ENCODE assay signal across 18 cellular contexts in the genomic region with DNA sequence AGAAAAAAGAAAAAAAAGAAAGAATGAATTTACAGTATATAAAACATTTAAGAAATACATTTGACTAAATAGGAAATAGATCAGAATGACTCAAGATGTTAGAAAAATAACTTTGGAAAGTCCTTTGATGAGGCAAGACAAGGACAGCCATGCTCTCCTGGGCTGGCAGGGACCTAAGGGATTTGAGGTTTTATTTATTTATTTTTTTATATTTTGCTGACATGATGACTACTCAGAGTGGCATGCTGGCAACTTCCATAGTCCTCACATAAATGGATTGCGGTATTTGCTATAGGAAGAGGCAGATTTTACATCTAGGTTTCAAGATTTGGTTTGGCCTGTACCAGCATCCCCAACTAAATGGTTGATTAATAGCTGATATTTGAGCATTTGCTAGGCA. TPM values are rescaled to one million over a fixed set of nuclear protein-coding genes. Genes with fewer than 3 reads are reported as not detected.
DNase-seq lines count a peak whose midpoint lies in the region; ATAC-seq and TF ChIP-seq lines count a peak whose summit lies in the region.
"Had no signal": no experiment of that assay in that cellular context is flagged by ENCODE, and none has a peak within 500 bp of the region (broad histone marks: within the 10 kb centered on the region; RNA-seq: fewer than 3 reads in every experiment).

No MANE protein-coding gene starts in this region.

- no peak for TF ChIP-seq RAD21 in SK-N-SH (IDR thresholded peaks at IDR 0.05; ENCODE audit: low read length)

- no peaks in the 10 kb centered on the region for H3K79me2 ChIP-seq in SK-N-SH (ENCODE audit: insufficient read depth)

- H3K9me3 Mint-ChIP-seq in natural killer cell treated with Interleukin-12 subunit alpha and Interleukin-12 subunit beta and Interleukin-15 and Interleukin-18, amount 100 ng/mL, for 72 hours, result no peaks in the 10 kb centered on the region

- H3F3A ChIP-seq in SK-N-SH (replicated peaks; ENCODE audit: insufficient read depth), result no peaks in the 10 kb centered on the region

- WGBS in SK-N-SH (ENCODE audit: low lambda C conversion rate), result 76% methylated on average over 1 of the region's 1 CpG

- H3K27me3 ChIP-seq in SK-N-SH (ENCODE audit: insufficient read depth), result no peaks in the 10 kb centered on the region
- no peaks in the 10 kb centered on the region for H3K27me3 ChIP-seq in adipocyte (replicated peaks; ENCODE audit: control insufficient read depth, insufficient read depth, low read length)
- H3K27me3 ChIP-seq: colonic mucosa had no signal

- H3K27ac ChIP-seq in SK-N-SH (ENCODE audit: low read depth in 2 of 2, low read length in 1 of 2), result no peak overlapping the region; a peak in 1 of 4 replicates
- H3K27ac ChIP-seq: 22Rv1, colonic mucosa, psoas muscle had no signal

- H3K4me3 ChIP-seq in SK-N-SH (ENCODE audit: low read depth in 2 of 2, low read length in 1 of 2) (no peak overlapping the region), adipocyte (ENCODE audit: low read length) (no peak overlapping the region), fibroblast of pulmonary artery (replicated peaks; ENCODE audit: low read depth, low read length) (no peak overlapping the region)
- H3K4me3 ChIP-seq: colonic mucosa, psoas muscle had no signal

- ATAC-seq in SK-N-SH treated with all-trans-retinoic acid at 6 μM for 48 hours (0 out of 3 replicates have a peak, but pooled peaks have one; percentile 21), HG03039 (IDR thresholded peaks at IDR 0.05; ENCODE audit: unreplicated experiment) (no peak)
- ATAC-seq in natural killer cell treated with Interleukin-12 subunit alpha and Interleukin-12 subunit beta and Interleukin-15 and Interleukin-18, amount 100 ng/mL, for 72 hours, result no peak
- ATAC-seq: psoas muscle had no signal

- TF ChIP-seq CTCF in SK-N-SH (IDR thresholded peaks at IDR 0.05) (no peak), fibroblast of pulmonary artery (IDR thresholded peaks at IDR 0.05; ENCODE audit: low read length, missing control alignments) (no peak)

- H4K20me1 ChIP-seq in SK-N-SH (ENCODE audit: insufficient read depth), result no peaks in the 10 kb centered on the region

- H3K36me3 ChIP-seq in SK-N-SH (replicated peaks in 1 of 2; ENCODE audit: control insufficient read depth in 1 of 2, insufficient read depth in 2 of 2, low read length in 1 of 2) (no peaks in the 10 kb centered on the region), adipocyte (ENCODE audit: control insufficient read depth, insufficient read depth, low read length, severe bottlenecking) (no peaks in the 10 kb centered on the region)
- H3K36me3 ChIP-seq: colonic mucosa had no signal

- no peak for DNase-seq in SK-N-SH
- DNase-seq in adipocyte (ENCODE audit: low read depth), result peak; percentile 72
- DNase-seq in fibroblast of pulmonary artery (ENCODE audit: low read depth), result peak; percentile 63
- DNase-seq in natural killer cell treated with Interleukin-12 subunit alpha and Interleukin-12 subunit beta and Interleukin-15 and Interleukin-18, amount 100 ng/mL, for 72 hours (ENCODE audit: low spot score), result no peak
- no peak for DNase-seq in NCI-H748 treated with DMSO at 0.1 percent for 48 hours (lab: John Stamatoyannopoulos, UW)
- DNase-seq in activated CD4-positive, CD25-positive, alpha-beta regulatory T cell treated with anti-CD3 and anti-CD28 coated beads, Interleukin-2, amount 50 U/mL, for 72 hours, result no peak
- DNase-seq: activated CD4-positive, alpha-beta T cell treated with anti-CD3 and anti-CD28 coated beads, Interleukin-2, amount 10 ng/mL, durations not matched to agents 24 days and 14 days; activated naive CD8-positive, alpha-beta T cell treated with anti-CD3 and anti-CD28 coated beads for 36 hours; colonic mucosa; GDM1; naive B cell; NCI-H2081 treated with DMSO at 0.1 percent for 48 hours; NCI-H774; psoas muscle; T-helper 2 cell had no signal

- H3K27ac Mint-ChIP-seq in natural killer cell treated with Interleukin-12 subunit alpha and Interleukin-12 subunit beta and Interleukin-15 and Interleukin-18, amount 100 ng/mL, for 72 hours, result no peak overlapping the region
- H3K27ac Mint-ChIP-seq: activated CD4-positive, alpha-beta T cell treated with anti-CD3 and anti-CD28 coated beads, Interleukin-2, amount 10 ng/mL, durations not matched to agents 24 days and 14 days; activated naive CD8-positive, alpha-beta T cell treated with anti-CD3 and anti-CD28 coated beads for 36 hours; naive B cell had no signal

- no peak for TF ChIP-seq EP300 in SK-N-SH (IDR thresholded peaks at IDR 0.05; ENCODE audit: borderline replicate concordance in 1 of 2, low read depth in 1 of 2, low read length in 1 of 2)

- H3K4me1 ChIP-seq in SK-N-SH (ENCODE audit: control insufficient read depth in 1 of 2, insufficient read depth in 2 of 2, low read depth in 1 of 2, low read length in 1 of 2), result no peaks in the 10 kb centered on the region
- H3K4me1 ChIP-seq in adipocyte (ENCODE audit: control insufficient read depth, insufficient read depth, low read length), result peaks cover 13% of the 10 kb centered on the region
- H3K4me1 ChIP-seq: colonic mucosa, psoas muscle had no signal

- POLR2A ChIA-PET in SK-N-SH (lab: Yijun Ruan, JAX), result no interaction called here

- H3K36me3 Mint-ChIP-seq in natural killer cell treated with Interleukin-12 subunit alpha and Interleukin-12 subunit beta and Interleukin-15 and Interleukin-18, amount 100 ng/mL, for 72 hours, result peaks cover 2% of the 10 kb centered on the region
- H3K36me3 Mint-ChIP-seq: activated naive CD8-positive, alpha-beta T cell treated with anti-CD3 and anti-CD28 coated beads for 36 hours; naive B cell had no signal

- H3K27me3 Mint-ChIP-seq in natural killer cell treated with Interleukin-12 subunit alpha and Interleukin-12 subunit beta and Interleukin-15 and Interleukin-18, amount 100 ng/mL, for 72 hours, result no peaks in the 10 kb centered on the region
- H3K27me3 Mint-ChIP-seq: activated naive CD8-positive, alpha-beta T cell treated with anti-CD3 and anti-CD28 coated beads for 36 hours had no signal

- no peaks in the 10 kb centered on the region for H3K9me3 ChIP-seq in SK-N-SH
- H3K9me3 ChIP-seq in adipocyte (ENCODE audit: control insufficient read depth, low read length), result peaks cover under 1% of the 10 kb centered on the region
- H3K9me3 ChIP-seq: colonic mucosa, psoas muscle had no signal

- H3K4me3 Mint-ChIP-seq in natural killer cell treated with Interleukin-12 subunit alpha and Interleukin-12 subunit beta and Interleukin-15 and Interleukin-18, amount 100 ng/mL, for 72 hours, result no peak overlapping the region
- H3K4me3 Mint-ChIP-seq: activated CD4-positive, alpha-beta T cell treated with anti-CD3 and anti-CD28 coated beads, Interleukin-2, amount 10 ng/mL, durations not matched to agents 24 days and 14 days; activated naive CD8-positive, alpha-beta T cell treated with anti-CD3 and anti-CD28 coated beads for 36 hours; naive B cell had no signal

- H3K9ac ChIP-seq in SK-N-SH (no peak overlapping the region), adipocyte (ENCODE audit: low read length) (no peak overlapping the region)

- no peaks in the 10 kb centered on the region for H3K9me2 ChIP-seq in SK-N-SH

- peaks cover 0 to 6% of the 10 kb centered on the region in 2 donors for H3K4me1 Mint-ChIP-seq in natural killer cell treated with Interleukin-12 subunit alpha and Interleukin-12 subunit beta and Interleukin-15 and Interleukin-18, amount 100 ng/mL, for 72 hours (ENCODE audit: low read depth in 2 of 2)
- H3K4me1 Mint-ChIP-seq: activated naive CD8-positive, alpha-beta T cell treated with anti-CD3 and anti-CD28 coated beads for 36 hours had no signal

- H3K4me2 ChIP-seq in SK-N-SH, result no peak overlapping the region

- H2AFZ ChIP-seq in SK-N-SH (ENCODE audit: low read depth), result no peak overlapping the region

- CTCF ChIA-PET in SK-N-SH (lab: Yijun Ruan, JAX), result interaction anchor here (0.9 kb wide), 1 partner anchor 8 kb away, joined by 3 read pairs; no protein-coding TSS in a partner anchor

TF ChIP-seq in SK-N-SH treated with all-trans-retinoic acid at 6 μM for 48 hours, 23 proteins besides CTCF, POLR2A, EP300 and RAD21 (continues in another document):
- no peak for TF ChIP-seq GLIS3 (CRISPR knock-in tag; IDR thresholded peaks at IDR 0.05)
- no peak for TF ChIP-seq ZC3H10 (CRISPR knock-in tag; IDR thresholded peaks at IDR 0.05)
- TF ChIP-seq RARB (CRISPR knock-in tag; IDR thresholded peaks at IDR 0.05), result no peak
- no peak for TF ChIP-seq PPARA (CRISPR knock-in tag; IDR thresholded peaks at IDR 0.05; ENCODE audit: borderline replicate concordance)
- TF ChIP-seq TCF4 (CRISPR knock-in tag; IDR thresholded peaks at IDR 0.05; ENCODE audit: borderline replicate concordance), result no peak
- TF ChIP-seq TOX (CRISPR knock-in tag; IDR thresholded peaks at IDR 0.05; ENCODE audit: borderline replicate concordance), result no peak

TF ChIP-seq in SK-N-SH, 30 proteins besides CTCF, POLR2A, EP300 and RAD21 (continues in another document):
- TF ChIP-seq TEAD4 (IDR thresholded peaks at IDR 0.05; ENCODE audit: borderline replicate concordance, insufficient read depth) (no peak), TCF12 (IDR thresholded peaks at IDR 0.05) (no peak), EZH2phosphoT487 (IDR thresholded peaks at IDR 0.05; ENCODE audit: borderline replicate concordance, low read depth) (no peak), POLR2AphosphoS5 (IDR thresholded peaks at IDR 0.05; ENCODE audit: low read depth, low read length) (no peak), SMC3 (IDR thresholded peaks at IDR 0.05; ENCODE audit: low read depth, low read length) (no peak), GABPA (IDR thresholded peaks at IDR 0.05; ENCODE audit: low read depth) (no peak)
- TF ChIP-seq, protein P1, sequence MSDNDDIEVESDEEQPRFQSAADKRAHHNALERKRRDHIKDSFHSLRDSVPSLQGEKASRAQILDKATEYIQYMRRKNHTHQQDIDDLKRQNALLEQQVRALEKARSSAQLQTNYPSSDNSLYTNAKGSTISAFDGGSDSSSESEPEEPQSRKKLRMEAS (IDR thresholded peaks at IDR 0.05; ENCODE audit: low read depth), result no peak
- TF ChIP-seq, protein P2, sequence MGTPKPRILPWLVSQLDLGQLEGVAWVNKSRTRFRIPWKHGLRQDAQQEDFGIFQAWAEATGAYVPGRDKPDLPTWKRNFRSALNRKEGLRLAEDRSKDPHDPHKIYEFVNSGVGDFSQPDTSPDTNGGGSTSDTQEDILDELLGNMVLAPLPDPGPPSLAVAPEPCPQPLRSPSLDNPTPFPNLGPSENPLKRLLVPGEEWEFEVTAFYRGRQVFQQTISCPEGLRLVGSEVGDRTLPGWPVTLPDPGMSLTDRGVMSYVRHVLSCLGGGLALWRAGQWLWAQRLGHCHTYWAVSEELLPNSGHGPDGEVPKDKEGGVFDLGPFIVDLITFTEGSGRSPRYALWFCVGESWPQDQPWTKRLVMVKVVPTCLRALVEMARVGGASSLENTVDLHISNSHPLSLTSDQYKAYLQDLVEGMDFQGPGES (IDR thresholded peaks at IDR 0.05; ENCODE audit: low read depth, low read length), result no peak

RNA-seq across cellular contexts. Expression of a gene that starts 17.7 kb away (rescaled TPM):
- 0.23 and 0.45 TPM in 2 replicates for polyA plus RNA-seq in SK-N-SH (2012; rRNA removed)
- polyA plus RNA-seq in SK-N-SH (2012; cell fraction: cytosol; rRNA removed), result 0.32 and 0.35 TPM in 2 replicates
- polyA plus RNA-seq in SK-N-SH (2012; cell fraction: nucleus; rRNA removed), result 0.16 and 0.48 TPM in 2 replicates
- total RNA-seq in natural killer cell treated with Interleukin-12 subunit alpha and Interleukin-12 subunit beta and Interleukin-15 and Interleukin-18, amount 100 ng/mL, for 72 hours, result under 1 TPM; 0.07 to 0.08 TPM
- total RNA-seq: psoas muscle had no signal
- polyA plus RNA-seq: psoas muscle had no signal

Comparison
In these comparisons a context has a peak if more than half of its experiments do, and no peak if none do; other contexts are left out.
1. DNase-seq: peak in adipocyte (single experiment) and fibroblast of pulmonary artery (single experiment); none in SK-N-SH (single experiment), natural killer cell treated with Interleukin-12 subunit alpha and Interleukin-12 subunit beta and Interleukin-15 and Interleukin-18, amount 100 ng/mL, for 72 hours (single experiment), NCI-H748 treated with DMSO at 0.1 percent for 48 hours (single experiment) and activated CD4-positive, CD25-positive, alpha-beta regulatory T cell treated with anti-CD3 and anti-CD28 coated beads, Interleukin-2, amount 50 U/mL, for 72 hours (single experiment).